17 cellular contexts compared by ENCODE assay signal in the genomic region with DNA sequence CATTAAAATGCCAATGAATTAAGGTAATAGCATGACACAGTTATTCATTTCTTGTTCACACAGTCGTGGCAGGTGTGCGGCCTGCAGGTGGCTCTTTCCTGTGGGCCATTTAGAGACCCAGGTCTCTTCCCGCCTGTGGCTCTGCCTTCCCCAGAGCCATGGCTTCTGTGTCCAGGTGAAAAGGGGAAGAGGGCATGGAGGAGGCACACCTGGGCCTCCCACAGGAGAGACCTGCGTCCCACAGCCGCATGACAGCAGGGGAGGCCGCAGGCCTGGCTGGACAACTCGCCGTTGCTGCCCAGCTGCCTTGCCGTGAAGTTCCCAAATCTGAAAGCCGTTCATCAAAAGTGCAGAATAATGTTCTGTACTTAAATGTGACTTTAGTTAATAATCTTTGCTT. TPM values are rescaled to one million over a fixed set of nuclear protein-coding genes. Genes with fewer than 3 reads are reported as not detected.
"Had no signal": no experiment of that assay in that cellular context is flagged by ENCODE, and none has a peak within 500 bp of the region (broad histone marks: within the 10 kb centered on the region; RNA-seq: fewer than 3 reads in every experiment).

No MANE protein-coding gene starts in this region.

- H3K27me3 Mint-ChIP-seq: activated CD4-positive, alpha-beta T cell treated with anti-CD3 and anti-CD28 coated beads, Interleukin-2, amount 10 ng/mL, durations not matched to agents 24 days and 14 days had no signal

- ATAC-seq: activated CD8-positive, alpha-beta T cell treated with anti-CD3 and anti-CD28 coated beads for 36 hours; left lung; pancreas; sciatic nerve had no signal

- H3K4me3 ChIP-seq: left lung, pancreas, smooth muscle cell, suprapubic skin, transverse colon had no signal

- H3K27me3 ChIP-seq: pancreas had no signal

- H3K4me3 Mint-ChIP-seq: activated CD4-positive, alpha-beta T cell treated with anti-CD3 and anti-CD28 coated beads, Interleukin-2, amount 10 ng/mL, durations not matched to agents 24 days and 14 days; activated CD8-positive, alpha-beta T cell treated with anti-CD3 and anti-CD28 coated beads for 36 hours; activated naive CD4-positive, alpha-beta T cell treated with anti-CD3 and anti-CD28 coated beads for 36 hours; stimulated activated naive CD8-positive, alpha-beta T cell treated with anti-CD3 and anti-CD28 coated beads, Interleukin-15, amount 100 ng/mL, for 72 hours had no signal

- H3K9me3 ChIP-seq: left lung, pancreas, suprapubic skin, transverse colon had no signal

- H3K36me3 ChIP-seq: brain microvascular endothelial cell, left lung, pancreas, suprapubic skin, transverse colon had no signal

- DNase-seq: activated CD4-positive, alpha-beta T cell treated with anti-CD3 and anti-CD28 coated beads, Interleukin-2, amount 10 ng/mL, durations not matched to agents 24 days and 14 days; activated CD8-positive, alpha-beta T cell treated with anti-CD3 and anti-CD28 coated beads for 36 hours; activated naive CD4-positive, alpha-beta T cell treated with anti-CD3 and anti-CD28 coated beads for 36 hours; activated T-cell treated with anti-CD3 and anti-CD28 coated beads, Interleukin-2, amount 50 U/mL, for 1 hour; central memory CD4-positive, alpha-beta T cell; erythroblast; left lung; pancreas; stimulated activated CD4-positive, alpha-beta T cell treated with anti-CD3 and anti-CD28 coated beads, Interleukin-4, amount 100 ng/mL, for 1 hour; stimulated activated naive CD8-positive, alpha-beta T cell treated with anti-CD3 and anti-CD28 coated beads, Interleukin-15, amount 100 ng/mL, for 72 hours; transverse colon had no signal

- H3K4me1 ChIP-seq: left lung, pancreas, suprapubic skin, transverse colon had no signal

- H3K9me3 Mint-ChIP-seq: activated CD4-positive, alpha-beta T cell treated with anti-CD3 and anti-CD28 coated beads, Interleukin-2, amount 10 ng/mL, durations not matched to agents 24 days and 14 days; activated CD8-positive, alpha-beta T cell treated with anti-CD3 and anti-CD28 coated beads for 36 hours; activated naive CD4-positive, alpha-beta T cell treated with anti-CD3 and anti-CD28 coated beads for 36 hours; activated T-helper 2 cell treated with anti-CD3 and anti-CD28 coated beads, Interferon-gamma antibody, Interleukin-2, Interleukin-4, amounts not matched to agents 10 μg/mL and 5 μg/mL and 100 μg/mL, durations not matched to agents 14 hours and 24 hours and 36 hours; stimulated activated naive CD8-positive, alpha-beta T cell treated with anti-CD3 and anti-CD28 coated beads, Interleukin-15, amount 100 ng/mL, for 72 hours had no signal

- H3K4me1 Mint-ChIP-seq: activated CD4-positive, alpha-beta T cell treated with anti-CD3 and anti-CD28 coated beads, Interleukin-2, amount 10 ng/mL, durations not matched to agents 24 days and 14 days; stimulated activated naive CD8-positive, alpha-beta T cell treated with anti-CD3 and anti-CD28 coated beads, Interleukin-15, amount 100 ng/mL, for 72 hours had no signal

- H3K27ac ChIP-seq: brain microvascular endothelial cell, left lung, pancreas, suprapubic skin, transverse colon had no signal

- H3K27ac Mint-ChIP-seq: activated CD4-positive, alpha-beta T cell treated with anti-CD3 and anti-CD28 coated beads, Interleukin-2, amount 10 ng/mL, durations not matched to agents 24 days and 14 days; activated CD8-positive, alpha-beta T cell treated with anti-CD3 and anti-CD28 coated beads for 36 hours; activated T-helper 2 cell treated with anti-CD3 and anti-CD28 coated beads, Interferon-gamma antibody, Interleukin-2, Interleukin-4, amounts not matched to agents 10 μg/mL and 5 μg/mL and 100 μg/mL, durations not matched to agents 14 hours and 24 hours and 36 hours had no signal

RNA-seq across cellular contexts. Expression of gene PLEKHG4B, which starts 14.4 kb away (rescaled TPM):
- total RNA-seq: activated CD4-positive, alpha-beta T cell treated with anti-CD3 and anti-CD28 coated beads, Interleukin-2, amount 10 ng/mL, durations not matched to agents 24 days and 14 days; activated CD8-positive, alpha-beta T cell treated with anti-CD3 and anti-CD28 coated beads for 36 hours; activated naive CD4-positive, alpha-beta T cell treated with anti-CD3 and anti-CD28 coated beads for 36 hours; activated T-helper 2 cell treated with anti-CD3 and anti-CD28 coated beads, Interferon-gamma antibody, Interleukin-2, Interleukin-4, amounts not matched to agents 10 μg/mL and 5 μg/mL and 100 μg/mL, durations not matched to agents 14 hours and 24 hours and 36 hours; pulmonary artery endothelial cell had no signal
